8 cellular contexts compared by ENCODE assay signal in the genomic region with DNA sequence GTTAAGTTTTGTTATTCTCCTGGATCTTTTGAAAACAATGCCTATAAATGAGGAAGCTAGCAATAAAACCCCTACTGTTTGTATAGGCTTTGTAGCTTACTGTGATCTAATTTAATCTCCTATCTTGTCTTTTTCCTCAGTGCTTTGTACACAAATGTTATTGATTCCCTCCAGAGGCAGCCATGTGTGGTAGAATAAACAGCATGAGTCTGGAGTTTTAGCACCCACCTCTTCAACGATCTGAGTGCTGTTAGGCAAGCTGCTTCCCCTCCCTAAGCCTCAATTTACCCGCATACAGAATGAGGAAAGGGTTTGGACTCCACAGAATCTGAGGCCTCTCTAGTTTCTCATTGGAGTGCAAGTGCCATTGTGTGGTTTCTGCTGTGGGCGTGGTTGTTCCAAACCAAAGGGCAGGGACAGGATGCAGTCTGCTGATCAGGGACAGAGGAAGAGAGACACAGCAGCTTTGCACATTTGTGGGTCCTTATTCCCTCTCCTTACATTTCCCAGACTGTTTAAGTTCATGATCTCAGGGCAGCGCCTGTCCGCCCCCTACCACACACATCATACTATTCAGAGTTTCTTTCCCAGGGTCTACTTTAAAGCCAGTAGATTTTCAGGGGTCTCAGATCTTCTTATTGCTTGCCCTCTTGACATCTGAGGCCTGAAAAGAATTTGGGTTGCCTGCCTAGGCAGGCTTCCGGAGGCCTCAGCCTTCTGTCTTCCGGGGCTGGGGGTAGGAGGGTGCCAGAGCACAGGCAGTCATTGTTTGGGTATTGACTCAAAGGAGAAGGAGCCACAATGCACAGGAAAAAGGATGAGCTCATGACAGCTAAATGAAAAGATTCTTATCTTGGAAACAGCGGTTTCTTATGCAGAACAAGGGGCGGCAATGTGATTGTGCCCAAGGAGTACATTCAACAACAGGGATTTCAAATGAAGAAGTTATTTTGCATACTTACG.
DNase-seq lines count a peak whose midpoint lies in the region; ATAC-seq and TF ChIP-seq lines count a peak whose summit lies in the region.

No MANE protein-coding gene starts in this region.

- H3K9me3 ChIP-seq in MM.1S (replicated peaks; ENCODE audit: insufficient read depth, low read length) (no peaks in the 10 kb centered on the region), WERI-Rb-1 (ENCODE audit: severe bottlenecking) (no peaks in the 10 kb centered on the region)

- H3K79me2 ChIP-seq in MM.1S (ENCODE audit: low read length), result no peaks in the 10 kb centered on the region

- H3K27ac ChIP-seq in MM.1S (ENCODE audit: low read length) (no peak overlapping the region), WERI-Rb-1 (no peak overlapping the region)

- peaks cover 50 to 72% of the 10 kb centered on the region in 2 donors for H3K4me1 Mint-ChIP-seq in effector memory CD8-positive, alpha-beta T cell (ENCODE audit: low read depth in 2 of 2)

- H3K36me3 Mint-ChIP-seq in effector memory CD8-positive, alpha-beta T cell (ENCODE audit: insufficient read depth), result peaks cover 9% of the 10 kb centered on the region

- H4K20me1 ChIP-seq in MM.1S (ENCODE audit: insufficient read depth, low read length), result no peaks in the 10 kb centered on the region

- intact Hi-C loops in sciatic nerve (cut with DNase I), result no loop called here

- 0 out of 2 replicates have a peak overlapping the region, but pooled peaks have one; percentile 33 for H2AFZ ChIP-seq in MM.1S (ENCODE audit: low read length)

- H3K9me2 ChIP-seq in MM.1S (replicated peaks; ENCODE audit: insufficient read depth, low read length), result no peaks in the 10 kb centered on the region

- H3K9ac ChIP-seq in MM.1S (ENCODE audit: low read length), result no peak overlapping the region

- no peaks in the 10 kb centered on the region for H3K27me3 Mint-ChIP-seq in effector memory CD8-positive, alpha-beta T cell

- peaks cover 20% of the 10 kb centered on the region for H3K4me1 ChIP-seq in MM.1S (ENCODE audit: low read length)

- H3K9me3 Mint-ChIP-seq in effector memory CD8-positive, alpha-beta T cell, result no peaks in the 10 kb centered on the region

- H3K4me3 ChIP-seq in MM.1S (ENCODE audit: low read length) (no peak overlapping the region), WERI-Rb-1 (ENCODE audit: low read depth, low read length) (no peak overlapping the region)

- no peaks in the 10 kb centered on the region for H3K27me3 ChIP-seq in MM.1S (replicated peaks; ENCODE audit: insufficient read depth, low read length)
- H3K27me3 ChIP-seq in WERI-Rb-1 (ENCODE audit: insufficient read depth, low read depth, severe bottlenecking), result peaks cover 48% of the 10 kb centered on the region

- peak overlapping the region; percentile 75 to 80 for H3K4me3 Mint-ChIP-seq in effector memory CD8-positive, alpha-beta T cell

- ATAC-seq in GM21825 (IDR thresholded peaks at IDR 0.05; ENCODE audit: unreplicated experiment) (peak; percentile 81), sciatic nerve (peak; percentile 52)
- peak; percentile 85 for ATAC-seq in effector memory CD8-positive, alpha-beta T cell (replicated peaks)

- H3K27ac Mint-ChIP-seq in effector memory CD8-positive, alpha-beta T cell, result peak overlapping the region; percentile 85 to 94

- H3F3A ChIP-seq in MM.1S (ENCODE audit: insufficient read depth, low read length), result peaks cover 2% of the 10 kb centered on the region; the same call in 1 of the 2 replicates

- peak overlapping the region; percentile 30; the same call in 1 of the 2 replicates for H3K4me2 ChIP-seq in MM.1S (ENCODE audit: low read depth, low read length)

- DNase-seq in GM10266 (ENCODE audit: extremely low spot score), result peak; percentile 5
- peak; percentile 55 for DNase-seq in MM.1S
- DNase-seq in activated CD4-positive, alpha-beta T cell treated with anti-CD3 and anti-CD28 coated beads for 1 hour, result peak; percentile 35
- DNase-seq in effector memory CD8-positive, alpha-beta T cell, result peak; percentile 24 to 42 (median 27)
- no peak for DNase-seq in sciatic nerve (ENCODE audit: low spot score)
- no peak for DNase-seq in WERI-Rb-1
- no peak for DNase-seq in inferior parietal cortex (ENCODE audit: extremely low spot score)

- TF ChIP-seq CTCF in GM10266 (IDR thresholded peaks at IDR 0.05; ENCODE audit: control insufficient read depth, insufficient read depth, low read depth, missing control alignments) (no peak), MM.1S (IDR thresholded peaks at IDR 0.05; ENCODE audit: low read length) (no peak), WERI-Rb-1 (IDR thresholded peaks at IDR 0.05; ENCODE audit: low read depth, low read length) (no peak)

- no peaks in the 10 kb centered on the region for H3K36me3 ChIP-seq in MM.1S (replicated peaks; ENCODE audit: insufficient read depth, low read length)
- no peaks in the 10 kb centered on the region for H3K36me3 ChIP-seq in WERI-Rb-1

Comparison
In these comparisons a context has a peak if more than half of its experiments do, and no peak if none do; other contexts are left out.
1. DNase-seq: peak in GM10266 (single experiment), MM.1S (single experiment), activated CD4-positive, alpha-beta T cell treated with anti-CD3 and anti-CD28 coated beads for 1 hour (single experiment) and effector memory CD8-positive, alpha-beta T cell (3 of 3); none in sciatic nerve (single experiment), WERI-Rb-1 (single experiment) and inferior parietal cortex (single experiment).
2. Peak in every context shown above with its lines, with median percentiles within 50 percentile points of each other: ATAC-seq.